ENCODE assay signal across 16 cellular contexts in genomic region chrX:153919281-153919680, GRCh38. TPM values are rescaled to one million over a fixed set of nuclear protein-coding genes. Genes with fewer than 3 reads are reported as not detected.
DNase-seq lines count a peak whose midpoint lies in the region; ATAC-seq and TF ChIP-seq lines count a peak whose summit lies in the region.
"Had no signal": no experiment of that assay in that cellular context is flagged by ENCODE, and none has a peak within 500 bp of the region (broad histone marks: within the 10 kb centered on the region; RNA-seq: fewer than 3 reads in every experiment).

No MANE protein-coding gene starts in this region.

- H3K27ac ChIP-seq in RWPE2 (ENCODE audit: poor library complexity, severe bottlenecking): no peak overlapping the region
- H3K27ac ChIP-seq in lower lobe of right lung: no peak overlapping the region
- H3K27ac ChIP-seq in osteoblast (ENCODE audit: low read depth, low read length): no peak overlapping the region
- H3K27ac ChIP-seq: 22Rv1, A549, BLaER1 had no signal

- no peak for ATAC-seq in activated CD8-positive, alpha-beta T cell treated with anti-CD3 and anti-CD28 coated beads, Interleukin-2, amount 10 ng/mL, durations not matched to agents 7 days and 5 days
- no peak for ATAC-seq in activated CD8-positive, alpha-beta T cell treated with anti-CD3 and anti-CD28 coated beads for 36 hours
- ATAC-seq in RWPE2 (ENCODE audit: low read depth): no peak
- ATAC-seq in lower lobe of right lung: no peak
- ATAC-seq: A549; CD8-positive, alpha-beta T cell; GM23338 had no signal

- BruUV-seq in Caco-2 (replicated peaks; lab: Mats Ljungman, UMichigan): no TSS peak

- H3K9me3 ChIP-seq in RWPE2 (ENCODE audit: severe bottlenecking): no peaks in the 10 kb centered on the region
- no peaks in the 10 kb centered on the region for H3K9me3 ChIP-seq in lower lobe of right lung
- no peaks in the 10 kb centered on the region for H3K9me3 ChIP-seq in osteoblast (ENCODE audit: low read depth, low read length)
- no peaks in the 10 kb centered on the region for H3K9me3 ChIP-seq in Caco-2
- H3K9me3 ChIP-seq: A549, BLaER1 had no signal

- H3K36me3 Mint-ChIP-seq in activated CD8-positive, alpha-beta T cell treated with anti-CD3 and anti-CD28 coated beads, Interleukin-2, amount 10 ng/mL, durations not matched to agents 7 days and 5 days (ENCODE audit: low read depth): peaks cover 49% of the 10 kb centered on the region
- H3K36me3 Mint-ChIP-seq in activated CD8-positive, alpha-beta T cell treated with anti-CD3 and anti-CD28 coated beads for 36 hours (ENCODE audit: low read depth): peaks cover 43% of the 10 kb centered on the region
- H3K36me3 Mint-ChIP-seq in Caco-2 (ENCODE audit: insufficient read depth, unreplicated experiment): no peaks in the 10 kb centered on the region

- no peaks in the 10 kb centered on the region for H4K20me1 ChIP-seq in osteoblast (ENCODE audit: insufficient read depth, low read length)

- intact Hi-C loops in activated CD8-positive, alpha-beta T cell treated with anti-CD3 and anti-CD28 coated beads for 36 hours (cut with micrococcal nuclease): no loop called here
- intact Hi-C loops in lower lobe of right lung (cut with DNase I) (no loop called here), head of caudate nucleus (cut with DNase I) (no loop called here), Caco-2 (cut with micrococcal nuclease; ENCODE audit: unreplicated experiment) (no loop called here)

- no peak overlapping the region for H2AFZ ChIP-seq in osteoblast (ENCODE audit: low read length)
- H2AFZ ChIP-seq: GM23338 had no signal

- no peak for DNase-seq in activated CD8-positive, alpha-beta T cell treated with anti-CD3 and anti-CD28 coated beads, Interleukin-2, amount 10 ng/mL, durations not matched to agents 7 days and 5 days
- no peak for DNase-seq in activated CD8-positive, alpha-beta T cell treated with anti-CD3 and anti-CD28 coated beads for 36 hours
- peak; percentile 29 for DNase-seq in RWPE2 (ENCODE audit: low spot score)
- DNase-seq in lower lobe of right lung: peak; percentile 7
- DNase-seq in osteoblast (ENCODE audit: insufficient read length, low spot score, missing footprints): peak; percentile 84
- no peak for DNase-seq in DMS114 treated with DMSO at 0.1 percent for 48 hours (lab: John Stamatoyannopoulos, UW; ENCODE audit: unreplicated experiment)
- no peak for DNase-seq in head of caudate nucleus
- DNase-seq in Caco-2: no peak
- DNase-seq: CD8-positive, alpha-beta T cell; DMS 273 treated with DMSO at 0.1 percent for 48 hours; HCEC 1CT had no signal

- no peak overlapping the region for H3K4me2 ChIP-seq in osteoblast (ENCODE audit: insufficient read depth, low read length)
- H3K4me2 ChIP-seq: A549, BLaER1, GM23338 had no signal

- H3K27ac Mint-ChIP-seq in activated CD8-positive, alpha-beta T cell treated with anti-CD3 and anti-CD28 coated beads, Interleukin-2, amount 10 ng/mL, durations not matched to agents 7 days and 5 days: peak overlapping the region; percentile 52
- no peak overlapping the region for H3K27ac Mint-ChIP-seq in activated CD8-positive, alpha-beta T cell treated with anti-CD3 and anti-CD28 coated beads for 36 hours
- H3K27ac Mint-ChIP-seq in Caco-2 (ENCODE audit: unreplicated experiment): no peak overlapping the region
- H3K27ac Mint-ChIP-seq: CD8-positive, alpha-beta T cell; GM23338 had no signal

- H3K4me3 ChIP-seq in RWPE2 (ENCODE audit: severe bottlenecking) (no peak overlapping the region), lower lobe of right lung (no peak overlapping the region), osteoblast (ENCODE audit: insufficient read depth, low read length) (no peak overlapping the region), Caco-2 (ENCODE audit: low read depth, low read length) (no peak overlapping the region)
- H3K4me3 ChIP-seq: A549, BLaER1, GM23338 had no signal

- CTCF ChIA-PET in activated CD8-positive, alpha-beta T cell treated with anti-CD3 and anti-CD28 coated beads, Interleukin-2, amount 10 ng/mL, durations not matched to agents 7 days and 5 days (lab: Charles Lee): no interaction called here
- CTCF ChIA-PET in activated CD8-positive, alpha-beta T cell treated with anti-CD3 and anti-CD28 coated beads for 36 hours (lab: Charles Lee): no interaction called here
- CTCF ChIA-PET in Caco-2 (lab: Charles Lee): no interaction called here

- H3K9me3 Mint-ChIP-seq in activated CD8-positive, alpha-beta T cell treated with anti-CD3 and anti-CD28 coated beads, Interleukin-2, amount 10 ng/mL, durations not matched to agents 7 days and 5 days (ENCODE audit: insufficient read depth): no peaks in the 10 kb centered on the region
- H3K9me3 Mint-ChIP-seq in activated CD8-positive, alpha-beta T cell treated with anti-CD3 and anti-CD28 coated beads for 36 hours: no peaks in the 10 kb centered on the region
- H3K9me3 Mint-ChIP-seq in Caco-2 (ENCODE audit: unreplicated experiment): no peaks in the 10 kb centered on the region
- H3K9me3 Mint-ChIP-seq: CD8-positive, alpha-beta T cell; GM23338 had no signal

- POLR2A ChIA-PET in activated CD8-positive, alpha-beta T cell treated with anti-CD3 and anti-CD28 coated beads, Interleukin-2, amount 10 ng/mL, durations not matched to agents 7 days and 5 days (lab: Charles Lee): no interaction called here
- POLR2A ChIA-PET in activated CD8-positive, alpha-beta T cell treated with anti-CD3 and anti-CD28 coated beads for 36 hours (lab: Charles Lee): no interaction called here
- POLR2A ChIA-PET in Caco-2 (lab: Charles Lee): no interaction called here

- H3K4me1 ChIP-seq in RWPE2 (ENCODE audit: insufficient read depth, poor library complexity, severe bottlenecking) (peaks cover 8% of the 10 kb centered on the region), lower lobe of right lung (peaks cover 32% of the 10 kb centered on the region), osteoblast (ENCODE audit: insufficient read depth, low read length) (no peaks in the 10 kb centered on the region), Caco-2 (no peaks in the 10 kb centered on the region)
- H3K4me1 ChIP-seq: A549 had no signal

- no peaks in the 10 kb centered on the region for H3K79me2 ChIP-seq in osteoblast (ENCODE audit: insufficient read depth, low read length)

- H3K4me1 Mint-ChIP-seq in activated CD8-positive, alpha-beta T cell treated with anti-CD3 and anti-CD28 coated beads, Interleukin-2, amount 10 ng/mL, durations not matched to agents 7 days and 5 days (ENCODE audit: low read depth): peaks cover 27% of the 10 kb centered on the region
- peaks cover 15% of the 10 kb centered on the region for H3K4me1 Mint-ChIP-seq in activated CD8-positive, alpha-beta T cell treated with anti-CD3 and anti-CD28 coated beads for 36 hours (ENCODE audit: low read depth)
- H3K4me1 Mint-ChIP-seq in Caco-2 (ENCODE audit: low read depth, unreplicated experiment): no peaks in the 10 kb centered on the region

- H3K4me3 Mint-ChIP-seq in activated CD8-positive, alpha-beta T cell treated with anti-CD3 and anti-CD28 coated beads, Interleukin-2, amount 10 ng/mL, durations not matched to agents 7 days and 5 days: no peak overlapping the region
- H3K4me3 Mint-ChIP-seq in activated CD8-positive, alpha-beta T cell treated with anti-CD3 and anti-CD28 coated beads for 36 hours: no peak overlapping the region
- H3K4me3 Mint-ChIP-seq in Caco-2 (ENCODE audit: unreplicated experiment): no peak overlapping the region
- H3K4me3 Mint-ChIP-seq: CD8-positive, alpha-beta T cell; GM23338 had no signal

- H3K27me3 ChIP-seq in RWPE2 (ENCODE audit: insufficient read depth, poor library complexity, severe bottlenecking) (no peaks in the 10 kb centered on the region), lower lobe of right lung (ENCODE audit: low read depth) (no peaks in the 10 kb centered on the region), osteoblast (ENCODE audit: insufficient read depth, low read length) (peaks cover 5% of the 10 kb centered on the region), Caco-2 (replicated peaks; ENCODE audit: control insufficient read depth, insufficient read depth, low read length) (no peaks in the 10 kb centered on the region)

- no peaks in the 10 kb centered on the region for H3K27me3 Mint-ChIP-seq in activated CD8-positive, alpha-beta T cell treated with anti-CD3 and anti-CD28 coated beads, Interleukin-2, amount 10 ng/mL, durations not matched to agents 7 days and 5 days (ENCODE audit: low read depth)
- H3K27me3 Mint-ChIP-seq in activated CD8-positive, alpha-beta T cell treated with anti-CD3 and anti-CD28 coated beads for 36 hours: no peaks in the 10 kb centered on the region
- no peaks in the 10 kb centered on the region for H3K27me3 Mint-ChIP-seq in Caco-2 (ENCODE audit: insufficient read depth, unreplicated experiment)

- no peaks in the 10 kb centered on the region for H3K36me3 ChIP-seq in RWPE2 (ENCODE audit: low read depth)
- H3K36me3 ChIP-seq in lower lobe of right lung: peaks cover 6% of the 10 kb centered on the region
- no peaks in the 10 kb centered on the region for H3K36me3 ChIP-seq in osteoblast (ENCODE audit: insufficient read depth, low read length)
- H3K36me3 ChIP-seq in Caco-2 (ENCODE audit: control insufficient read depth, insufficient read depth, low read length): no peaks in the 10 kb centered on the region

- no peak for TF ChIP-seq CTCF in activated CD8-positive, alpha-beta T cell treated with anti-CD3 and anti-CD28 coated beads for 36 hours (IDR thresholded peaks at IDR 0.05)
- TF ChIP-seq CTCF in RWPE2 (IDR thresholded peaks at IDR 0.05; ENCODE audit: poor library complexity, severe bottlenecking) (no peak), lower lobe of right lung (IDR thresholded peaks at IDR 0.05) (no peak), osteoblast (IDR thresholded peaks at IDR 0.05; ENCODE audit: extremely low read depth, low read depth, low read length) (no peak), Caco-2 (IDR thresholded peaks at IDR 0.05; ENCODE audit: insufficient read depth in 1 of 2, low read depth in 1 of 2, low read length in 1 of 2, severe bottlenecking in 1 of 2, unreplicated experiment in 1 of 2) (no peak)

RNA-seq across cellular contexts. Expression of gene ARHGAP4, which starts 6.8 kb away (rescaled TPM):
- 100 to 1,000 TPM; 317 to 324 TPM for total RNA-seq in activated CD8-positive, alpha-beta T cell treated with anti-CD3 and anti-CD28 coated beads, Interleukin-2, amount 10 ng/mL, durations not matched to agents 7 days and 5 days
- 100 to 1,000 TPM; 128 to 130 TPM for total RNA-seq in activated CD8-positive, alpha-beta T cell treated with anti-CD3 and anti-CD28 coated beads for 36 hours
- total RNA-seq in lower lobe of right lung: 70.7 TPM
- total RNA-seq in osteoblast: 0.88 and 1.4 TPM in 2 replicates
- total RNA-seq in Caco-2 (2022): 13.0 and 15.7 TPM in 2 replicates

RNA-seq across cellular contexts. Expression of gene AVPR2, which starts 14.8 kb away (rescaled TPM):
- not detected for total RNA-seq in activated CD8-positive, alpha-beta T cell treated with anti-CD3 and anti-CD28 coated beads, Interleukin-2, amount 10 ng/mL, durations not matched to agents 7 days and 5 days
- not detected for total RNA-seq in activated CD8-positive, alpha-beta T cell treated with anti-CD3 and anti-CD28 coated beads for 36 hours
- total RNA-seq in lower lobe of right lung (1.9 TPM), osteoblast (not detected in 2 replicates), Caco-2 (2022) (not detected in 2 replicates)
- total RNA-seq: CD8-positive, alpha-beta T cell; GM23338; HT-29 had no signal

RNA-seq across cellular contexts. Expression of gene NAA10, which starts 15.6 kb away (rescaled TPM):
- 100 to 1,000 TPM in 1 of 2 experiments, 10 to 100 TPM in 1; 98.9 to 106 TPM for total RNA-seq in activated CD8-positive, alpha-beta T cell treated with anti-CD3 and anti-CD28 coated beads, Interleukin-2, amount 10 ng/mL, durations not matched to agents 7 days and 5 days
- 100 to 1,000 TPM; 123 to 136 TPM for total RNA-seq in activated CD8-positive, alpha-beta T cell treated with anti-CD3 and anti-CD28 coated beads for 36 hours
- total RNA-seq in lower lobe of right lung: 69.2 TPM
- total RNA-seq in osteoblast: 43.4 and 46.3 TPM in 2 replicates
- total RNA-seq in Caco-2 (2022): 91.3 and 93.8 TPM in 2 replicates

RNA-seq across cellular contexts. Expression of gene RENBP, which starts 25.2 kb away (rescaled TPM):
- total RNA-seq in activated CD8-positive, alpha-beta T cell treated with anti-CD3 and anti-CD28 coated beads, Interleukin-2, amount 10 ng/mL, durations not matched to agents 7 days and 5 days: 10 to 100 TPM; 12.1 to 13.6 TPM
- total RNA-seq in activated CD8-positive, alpha-beta T cell treated with anti-CD3 and anti-CD28 coated beads for 36 hours: 10 to 100 TPM; 14.3 to 15.8 TPM
- total RNA-seq in lower lobe of right lung (57.0 TPM), osteoblast (6.5 TPM in 2 replicates), Caco-2 (2022) (0.75 and 1.2 TPM in 2 replicates)

RNA-seq across cellular contexts. Expression of gene L1CAM, which starts 33.3 kb away (rescaled TPM):
- 1 to 10 TPM; 7.1 to 7.5 TPM for total RNA-seq in activated CD8-positive, alpha-beta T cell treated with anti-CD3 and anti-CD28 coated beads, Interleukin-2, amount 10 ng/mL, durations not matched to agents 7 days and 5 days
- 1 to 10 TPM; 2.1 to 2.2 TPM for total RNA-seq in activated CD8-positive, alpha-beta T cell treated with anti-CD3 and anti-CD28 coated beads for 36 hours
- total RNA-seq in lower lobe of right lung: 1.6 TPM
- under 0.01 TPM in 2 replicates for total RNA-seq in osteoblast
- 12.7 and 12.8 TPM in 2 replicates for total RNA-seq in Caco-2 (2022)
- total RNA-seq: HT-29 had no signal

Comparison
In these comparisons a context has a peak if more than half of its experiments do, and no peak if none do; other contexts are left out.
1. DNase-seq: peak in RWPE2 (single experiment), lower lobe of right lung (single experiment) and osteoblast (single experiment); none in activated CD8-positive, alpha-beta T cell treated with anti-CD3 and anti-CD28 coated beads, Interleukin-2, amount 10 ng/mL, durations not matched to agents 7 days and 5 days (single experiment), activated CD8-positive, alpha-beta T cell treated with anti-CD3 and anti-CD28 coated beads for 36 hours (single experiment), DMS114 treated with DMSO at 0.1 percent for 48 hours (single experiment), head of caudate nucleus (0 of 42) and Caco-2 (0 of 2).